ENCODE assay signal across 1 cellular context in the genomic region with DNA sequence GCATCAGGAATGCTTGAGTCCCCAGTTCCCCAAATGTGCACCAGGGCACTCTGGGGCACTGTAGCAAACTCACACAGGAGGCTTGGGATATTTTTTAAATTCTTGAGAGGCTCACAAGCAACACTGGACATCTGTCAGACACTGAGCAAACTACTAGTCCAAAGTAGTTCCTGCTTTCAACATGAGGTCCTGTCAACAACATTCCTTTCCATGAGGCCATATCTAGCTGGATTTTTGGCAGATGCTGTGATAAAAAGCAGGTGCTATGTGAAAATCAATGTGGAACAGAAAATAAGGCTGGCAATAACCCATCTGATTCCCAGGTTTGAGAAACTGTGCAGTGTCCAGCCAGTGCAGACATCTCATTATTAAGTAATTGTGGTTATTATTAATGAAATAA.
TF ChIP-seq lines count a peak whose summit lies in the region.

No MANE protein-coding gene starts in this region.

TF ChIP-seq in endothelial cell of umbilical vein, 7 proteins besides CTCF, POLR2A, EP300 and RAD21:
- TF ChIP-seq, protein P1, sequence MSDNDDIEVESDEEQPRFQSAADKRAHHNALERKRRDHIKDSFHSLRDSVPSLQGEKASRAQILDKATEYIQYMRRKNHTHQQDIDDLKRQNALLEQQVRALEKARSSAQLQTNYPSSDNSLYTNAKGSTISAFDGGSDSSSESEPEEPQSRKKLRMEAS (IDR thresholded peaks at IDR 0.05; ENCODE audit: insufficient read depth, insufficient read length): no peak
